8 cellular contexts compared by ENCODE assay signal in genomic region chr6:88870728-88871330, GRCh38.
DNase-seq lines count a peak whose midpoint lies in the region; ATAC-seq lines count a peak whose summit lies in the region.

No MANE protein-coding gene starts in this region.

- no peak for ATAC-seq in GM21515 (IDR thresholded peaks at IDR 0.05; ENCODE audit: unreplicated experiment)

- DNase-seq in stimulated activated naive CD4-positive, alpha-beta T cell (lab: John Stamatoyannopoulos, UW), result peak in 5 of 6 experiments; percentile 4 to 54 (median 25)
- no peak for DNase-seq in stimulated activated naive CD4-positive, alpha-beta T cell treated with Interleukin-2 at 50 U/mL for 16 hours (lab: John Stamatoyannopoulos, UW)
- DNase-seq in MG63 (peak; percentile 3), SW480 (ENCODE audit: low spot score) (peak; percentile 24), middle frontal gyrus (ENCODE audit: extremely low spot score, low spot score) (peak; percentile 31), OCI-M2 (lab: John Stamatoyannopoulos, UW; ENCODE audit: unreplicated experiment) (no peak)
- DNase-seq in effector CD4-positive, alpha-beta T cell, result peak; percentile 45

- no peak overlapping the region for H3K4me3 ChIP-seq in MG63

- no peaks in the 10 kb centered on the region for H3K9me3 ChIP-seq in MG63

- no peaks in the 10 kb centered on the region for H3K27me3 ChIP-seq in MG63

- no peaks in the 10 kb centered on the region; the same call in 1 of the 2 replicates for H3K36me3 ChIP-seq in MG63

Comparison
In these comparisons a context has a peak if more than half of its experiments do, and no peak if none do; other contexts are left out.
1. DNase-seq: peak in stimulated activated naive CD4-positive, alpha-beta T cell (5 of 6), MG63 (single experiment), SW480 (single experiment), effector CD4-positive, alpha-beta T cell (single experiment) and middle frontal gyrus (single experiment); none in stimulated activated naive CD4-positive, alpha-beta T cell treated with Interleukin-2 at 50 U/mL for 16 hours (single experiment) and OCI-M2 (single experiment).